10 cellular contexts compared by ENCODE assay signal in the genomic region with DNA sequence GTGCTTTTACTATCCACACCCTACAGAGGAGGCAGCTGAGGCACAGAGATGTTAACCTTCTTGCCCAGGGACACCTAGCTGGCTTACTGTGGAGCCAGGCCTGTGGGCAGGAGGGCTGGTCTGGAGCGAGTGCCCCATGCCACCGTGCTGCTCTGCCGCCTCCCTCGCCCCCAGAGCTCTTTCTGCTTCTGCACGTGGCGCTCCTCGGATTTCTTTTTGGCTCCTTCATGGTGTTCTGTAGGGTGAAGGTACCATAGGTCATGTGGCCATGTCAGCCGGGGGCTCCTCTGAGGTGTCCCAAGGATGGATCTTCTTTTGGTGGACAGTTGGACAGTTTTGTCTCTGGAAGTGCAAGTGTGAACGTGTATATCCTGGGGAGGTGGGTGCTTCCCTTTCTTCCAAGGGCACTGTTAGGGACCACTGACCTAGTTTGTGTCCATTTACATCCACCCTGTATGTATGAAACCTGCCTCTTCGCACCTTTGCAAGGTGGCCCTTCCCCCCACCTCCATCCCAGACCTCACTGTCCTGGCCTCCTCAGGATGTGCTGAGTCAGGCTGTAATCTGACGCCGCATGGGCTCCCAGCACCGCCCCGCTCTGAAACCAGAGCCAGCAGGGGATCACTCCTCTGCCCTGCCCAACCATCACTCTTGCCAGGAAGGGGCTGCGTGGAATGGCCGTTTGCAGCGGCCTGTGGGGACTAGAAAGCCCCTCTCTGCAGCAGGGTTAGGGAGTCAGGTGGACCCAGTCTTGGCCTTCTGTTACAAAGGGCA. TPM values are rescaled to one million over a fixed set of nuclear protein-coding genes. Genes with fewer than 3 reads are reported as not detected.
DNase-seq lines count a peak whose midpoint lies in the region; ATAC-seq and TF ChIP-seq lines count a peak whose summit lies in the region.
"Had no signal": no experiment of that assay in that cellular context is flagged by ENCODE, and none has a peak within 500 bp of the region (broad histone marks: within the 10 kb centered on the region; RNA-seq: fewer than 3 reads in every experiment).

No MANE protein-coding gene starts in this region.

- H3K4me3 Mint-ChIP-seq in nephron progenitor cell: peak overlapping the region; percentile 67
- no peak overlapping the region for H3K4me3 Mint-ChIP-seq in stimulated activated naive CD8-positive, alpha-beta T cell treated with anti-CD3 and anti-CD28 coated beads, Interleukin-15, amount 100 ng/mL, for 72 hours

- H3K4me1 Mint-ChIP-seq in nephron progenitor cell: peaks cover 43% of the 10 kb centered on the region
- H3K4me1 Mint-ChIP-seq in stimulated activated naive CD8-positive, alpha-beta T cell treated with anti-CD3 and anti-CD28 coated beads, Interleukin-15, amount 100 ng/mL, for 72 hours: peaks cover 5% of the 10 kb centered on the region

- ATAC-seq in stimulated activated naive CD8-positive, alpha-beta T cell treated with anti-CD3 and anti-CD28 coated beads, Interleukin-15, amount 100 ng/mL, for 72 hours: no peak
- ATAC-seq in left colon (no peak), GM21367 (IDR thresholded peaks at IDR 0.05; ENCODE audit: unreplicated experiment) (no peak)
- ATAC-seq: GM12878 had no signal

- TF ChIP-seq POLR2A in erythroblast (IDR thresholded peaks at IDR 0.05; ENCODE audit: low read length): no peak

- peaks cover 26% of the 10 kb centered on the region for H3K36me3 Mint-ChIP-seq in nephron progenitor cell (ENCODE audit: low read depth)

- in situ Hi-C loops in Caki2 (cut with HindIII; ENCODE audit: low pct_unique_long_range_greater_than_20kb, low sequenced_read_pairs): no loop called here

- H3K9me3 Mint-ChIP-seq in nephron progenitor cell: no peaks in the 10 kb centered on the region
- H3K9me3 Mint-ChIP-seq in stimulated activated naive CD8-positive, alpha-beta T cell treated with anti-CD3 and anti-CD28 coated beads, Interleukin-15, amount 100 ng/mL, for 72 hours: no peaks in the 10 kb centered on the region

- intact Hi-C loops in left colon (cut with DNase I, micrococcal nuclease): no loop called here

- DNase-seq in Caki2 (ENCODE audit: low read depth) (peak; percentile 80), NCI-H2171 treated with DMSO at 0.1 percent for 48 hours (lab: John Stamatoyannopoulos, UW) (peak; percentile 65), erythroblast (lab: John Stamatoyannopoulos, UW) (peak; percentile 78 to 87), nephron progenitor cell (peak; percentile 75), NCI-H1092 treated with DMSO at 0.1 percent for 48 hours (lab: John Stamatoyannopoulos, UW) (no peak), left colon (no peak)
- no peak for DNase-seq in stimulated activated naive CD8-positive, alpha-beta T cell treated with anti-CD3 and anti-CD28 coated beads, Interleukin-15, amount 100 ng/mL, for 72 hours

- no peak for TF ChIP-seq CTCF in nephron progenitor cell (IDR thresholded peaks at IDR 0.05)

- peak overlapping the region; percentile 96 for H3K27ac Mint-ChIP-seq in nephron progenitor cell
- peak overlapping the region in 1 of 2 donors; percentile 81 for H3K27ac Mint-ChIP-seq in stimulated activated naive CD8-positive, alpha-beta T cell treated with anti-CD3 and anti-CD28 coated beads, Interleukin-15, amount 100 ng/mL, for 72 hours

- peaks cover under 1% of the 10 kb centered on the region for H3K27me3 Mint-ChIP-seq in nephron progenitor cell (ENCODE audit: low read depth, poor library complexity)
- no peaks in the 10 kb centered on the region for H3K27me3 Mint-ChIP-seq in stimulated activated naive CD8-positive, alpha-beta T cell treated with anti-CD3 and anti-CD28 coated beads, Interleukin-15, amount 100 ng/mL, for 72 hours

RNA-seq across cellular contexts. Expression of a gene that starts 31.7 kb away (rescaled TPM):
- total RNA-seq in Caki2 (2014; rRNA removed; shearing (Covaris generic); ENCODE audit: low replicate concordance): 26.0 and 33.1 TPM in 2 replicates
- 10 to 100 TPM; 10.9 to 15.9 TPM for total RNA-seq in left colon

RNA-seq across cellular contexts. Expression of a gene that starts 43.7 kb away (rescaled TPM):
- total RNA-seq in Caki2 (2014; rRNA removed; shearing (Covaris generic); ENCODE audit: low replicate concordance): 117 and 152 TPM in 2 replicates
- 100 to 1,000 TPM; 271 to 289 TPM for total RNA-seq in left colon

RNA-seq across cellular contexts. Expression of a gene that starts 44.1 kb away (rescaled TPM):
- 131 and 134 TPM in 2 replicates for total RNA-seq in Caki2 (2014; rRNA removed; shearing (Covaris generic); ENCODE audit: low replicate concordance)
- 10 to 100 TPM; 32.1 to 35.3 TPM for total RNA-seq in left colon

RNA-seq across cellular contexts. Expression of a gene that starts 48.2 kb away (rescaled TPM):
- total RNA-seq in Caki2 (2014; rRNA removed; shearing (Covaris generic); ENCODE audit: low replicate concordance): not detected in 2 replicates
- total RNA-seq in left colon: 1 to 10 TPM in 1 of 2 donors, under 1 TPM in 1; 0.37 to 2.0 TPM
- total RNA-seq: T-helper 1 cell treated with Interleukin-12 subunit alpha and Interleukin-12 subunit beta and Interleukin-4 antibody, amounts not matched to agents 30 ng/mL and 1 ng/mL, for 36 hours had no signal

Comparison
In these comparisons a context has a peak if more than half of its experiments do, and no peak if none do; other contexts are left out.
1. DNase-seq: peak in Caki2 (single experiment), NCI-H2171 treated with DMSO at 0.1 percent for 48 hours (single experiment), erythroblast (2 of 2) and nephron progenitor cell (single experiment); none in stimulated activated naive CD8-positive, alpha-beta T cell treated with anti-CD3 and anti-CD28 coated beads, Interleukin-15, amount 100 ng/mL, for 72 hours (0 of 2), NCI-H1092 treated with DMSO at 0.1 percent for 48 hours (single experiment) and left colon (0 of 2).